Comparison of ENCODE assay signal across 8 cellular contexts in genomic region chrX:40106677-40107290, GRCh38. TPM values are rescaled to one million over a fixed set of nuclear protein-coding genes. Genes with fewer than 3 reads are reported as not detected.
DNase-seq lines count a peak whose midpoint lies in the region; ATAC-seq and TF ChIP-seq lines count a peak whose summit lies in the region.

No MANE protein-coding gene starts in this region.

- H3K27me3 Mint-ChIP-seq in T-helper 2 cell treated with Interferon-gamma antibody and Interleukin-4, amounts not matched to agents 5 μg/mL and 100 μg/mL, for 36 hours (ENCODE audit: low read depth), result peaks cover 3% of the 10 kb centered on the region
- H3K27me3 Mint-ChIP-seq in activated CD4-positive, alpha-beta memory T cell treated with anti-CD3 and anti-CD28 coated beads for 36 hours, result no peaks in the 10 kb centered on the region

- H3K36me3 ChIP-seq in iPS-20b (ENCODE audit: insufficient read depth, low read depth, low read length), result no peaks in the 10 kb centered on the region
- no peaks in the 10 kb centered on the region for H3K36me3 ChIP-seq in suprapubic skin

- no peak for TF ChIP-seq EP300 in suprapubic skin (IDR thresholded peaks at IDR 0.05)

- POLR2A ChIA-PET in activated CD4-positive, alpha-beta memory T cell treated with anti-CD3 and anti-CD28 coated beads for 36 hours (lab: Charles Lee), result interaction anchor here (0.9 to 1.1 kb wide), 3 partner anchors 9 to 70 kb away, joined by 3 to 8 read pairs (median 4); partner anchors contain the start of gene BCOR

- peaks cover 10% of the 10 kb centered on the region for H3K4me1 Mint-ChIP-seq in T-helper 2 cell treated with Interferon-gamma antibody and Interleukin-4, amounts not matched to agents 5 μg/mL and 100 μg/mL, for 36 hours (ENCODE audit: low read depth)
- H3K4me1 Mint-ChIP-seq in activated CD4-positive, alpha-beta memory T cell treated with anti-CD3 and anti-CD28 coated beads for 36 hours (ENCODE audit: low read depth), result peaks cover 13% of the 10 kb centered on the region

- no peak overlapping the region for H3K27ac ChIP-seq in iPS-20b (ENCODE audit: low read length)
- H3K27ac ChIP-seq in suprapubic skin, result peak overlapping the region; percentile 89

- WGBS in suprapubic skin, result 5% methylated on average over 21 of the region's 35 CpGs

- H3K9me3 ChIP-seq in iPS-20b (ENCODE audit: insufficient read depth, low read depth, low read length), result no peaks in the 10 kb centered on the region
- H3K9me3 ChIP-seq in suprapubic skin, result no peaks in the 10 kb centered on the region

- H3K27me3 ChIP-seq in iPS-20b (ENCODE audit: insufficient read depth, low read length) (peaks cover 41% of the 10 kb centered on the region), suprapubic skin (no peaks in the 10 kb centered on the region)

- CTCF ChIA-PET in activated CD4-positive, alpha-beta memory T cell treated with anti-CD3 and anti-CD28 coated beads for 36 hours (lab: Charles Lee), result interaction anchor here (1.5 kb wide), 1 partner anchor 40 kb away, joined by 3 read pairs; no protein-coding TSS in a partner anchor

- no peaks in the 10 kb centered on the region for H3K36me3 Mint-ChIP-seq in T-helper 2 cell treated with Interferon-gamma antibody and Interleukin-4, amounts not matched to agents 5 μg/mL and 100 μg/mL, for 36 hours (ENCODE audit: low read depth)
- H3K36me3 Mint-ChIP-seq in activated CD4-positive, alpha-beta memory T cell treated with anti-CD3 and anti-CD28 coated beads for 36 hours, result no peaks in the 10 kb centered on the region

- no peak for ATAC-seq in GM18858 (IDR thresholded peaks at IDR 0.05; ENCODE audit: unreplicated experiment)

- H3K4me1 ChIP-seq in iPS-20b (ENCODE audit: insufficient read depth, low read length) (peaks cover 12% of the 10 kb centered on the region; the same call in 1 of the 2 replicates), suprapubic skin (peaks cover 39% of the 10 kb centered on the region)

- peak overlapping the region; percentile 92 for H3K27ac Mint-ChIP-seq in T-helper 2 cell treated with Interferon-gamma antibody and Interleukin-4, amounts not matched to agents 5 μg/mL and 100 μg/mL, for 36 hours
- peak overlapping the region; percentile 70 for H3K27ac Mint-ChIP-seq in activated CD4-positive, alpha-beta memory T cell treated with anti-CD3 and anti-CD28 coated beads for 36 hours

- TF ChIP-seq CTCF in suprapubic skin (IDR thresholded peaks at IDR 0.05), result no peak
- TF ChIP-seq CTCF in GM13976 (IDR thresholded peaks at IDR 0.05; ENCODE audit: borderline replicate concordance, control extremely low read depth, extremely low read depth, insufficient read depth, missing control alignments), result no peak

- H3K4me3 Mint-ChIP-seq in T-helper 2 cell treated with Interferon-gamma antibody and Interleukin-4, amounts not matched to agents 5 μg/mL and 100 μg/mL, for 36 hours, result peak overlapping the region; percentile 84
- peak overlapping the region; percentile 76 for H3K4me3 Mint-ChIP-seq in activated CD4-positive, alpha-beta memory T cell treated with anti-CD3 and anti-CD28 coated beads for 36 hours

- no peaks in the 10 kb centered on the region for H3K9me3 Mint-ChIP-seq in T-helper 2 cell treated with Interferon-gamma antibody and Interleukin-4, amounts not matched to agents 5 μg/mL and 100 μg/mL, for 36 hours
- no peaks in the 10 kb centered on the region for H3K9me3 Mint-ChIP-seq in activated CD4-positive, alpha-beta memory T cell treated with anti-CD3 and anti-CD28 coated beads for 36 hours

- H3K9ac ChIP-seq in iPS-20b (ENCODE audit: low read depth, low read length), result peak overlapping the region; percentile 70

- in situ Hi-C loops in GM13976 (cut with MboI; ENCODE audit: low sequenced_read_pairs, unreplicated experiment), result loop anchor here (10.0 kb wide), 1 partner anchor 58 kb away; no protein-coding TSS in a partner anchor

- H3K4me3 ChIP-seq in iPS-20b (ENCODE audit: low read length) (peak overlapping the region; percentile 72), suprapubic skin (peak overlapping the region; percentile 72)

- no peak for TF ChIP-seq POLR2A in suprapubic skin (IDR thresholded peaks at IDR 0.05)

- intact Hi-C loops in activated CD4-positive, alpha-beta memory T cell treated with anti-CD3 and anti-CD28 coated beads for 36 hours (cut with micrococcal nuclease), result loop anchor here (1.0 kb wide), 2 partner anchors 8 to 47 kb away; no protein-coding TSS in a partner anchor

- DNase-seq in T-helper 2 cell treated with Interferon-gamma antibody and Interleukin-4, amounts not matched to agents 5 μg/mL and 100 μg/mL, for 36 hours (ENCODE audit: low spot score), result no peak
- no peak for DNase-seq in T-helper 2 cell
- DNase-seq in activated CD4-positive, alpha-beta memory T cell treated with anti-CD3 and anti-CD28 coated beads for 36 hours, result no peak
- DNase-seq in suprapubic skin (ENCODE audit: low spot score in 2 of 2), result no peak
- no peak for DNase-seq in GM03348 (ENCODE audit: low spot score)
- no peak for DNase-seq in GM13976 (ENCODE audit: low spot score)

RNA-seq across cellular contexts. Expression of gene BCOR, which starts 9.0 kb away (rescaled TPM):
- total RNA-seq in activated CD4-positive, alpha-beta memory T cell treated with anti-CD3 and anti-CD28 coated beads for 36 hours, result 10 to 100 TPM; 33.7 to 35.0 TPM
- total RNA-seq in suprapubic skin, result 10 to 100 TPM; 20.9 to 36.0 (median 32.5) TPM
